ENCODE assay signal across 8 cellular contexts in genomic region chr12:53344487-53344823, GRCh38.
A peak's percentile ranks its signal among the peaks of the same experiment; 100 is the strongest.
DNase-seq lines count a peak whose midpoint lies in the region; ATAC-seq, FAIRE-seq and TF ChIP-seq lines count a peak whose summit lies in the region.

No MANE protein-coding gene starts in this region.

- H3K4me3 ChIP-seq in GM08714 (ENCODE audit: low read length), result peak overlapping the region; percentile 22; the same call in 1 of the 2 replicates
- H3K4me3 ChIP-seq in SU-DHL-6 (ENCODE audit: insufficient read depth, low read length, poor library complexity, severe bottlenecking), result no peak overlapping the region
- peak overlapping the region; percentile 65 for H3K4me3 ChIP-seq in fibroblast of pulmonary artery (replicated peaks; ENCODE audit: low read depth, low read length)
- H3K4me3 ChIP-seq in skeletal muscle cell (ENCODE audit: low read depth, low read length), result peak overlapping the region; percentile 68

- DNase-seq in fibroblast of pulmonary artery (ENCODE audit: low read depth), result no peak
- no peak for DNase-seq in skeletal muscle cell (ENCODE audit: low read depth)
- DNase-seq in D721Med (ENCODE audit: insufficient read length, low spot score), result no peak
- DNase-seq in NCI-H1092 (lab: John Stamatoyannopoulos, UW), result no peak
- no peak for DNase-seq in NCI-H446 treated with DMSO at 0.1 percent for 48 hours (lab: John Stamatoyannopoulos, UW)

- H3K9ac ChIP-seq in SU-DHL-6 (ENCODE audit: low read length), result no peak overlapping the region

- H3K27me3 ChIP-seq in SU-DHL-6 (ENCODE audit: low read length), result no peaks in the 10 kb centered on the region

- H3K36me3 ChIP-seq in SU-DHL-6 (ENCODE audit: low read length), result no peaks in the 10 kb centered on the region

- TF ChIP-seq CTCF in SU-DHL-6 (IDR thresholded peaks at IDR 0.05; ENCODE audit: insufficient read depth, low read length, poor library complexity, severe bottlenecking) (no peak), fibroblast of pulmonary artery (IDR thresholded peaks at IDR 0.05; ENCODE audit: low read length, missing control alignments) (no peak), D721Med (IDR thresholded peaks at IDR 0.05; ENCODE audit: insufficient read depth, missing control alignments) (no peak)

- no peak for FAIRE-seq in D721Med (lab: Jason Lieb, UNC)

- H2AFZ ChIP-seq in SU-DHL-6 (ENCODE audit: low read depth, low read length, severe bottlenecking), result no peak overlapping the region

- H3K9me2 ChIP-seq in SU-DHL-6 (replicated peaks; ENCODE audit: insufficient read depth, low read length), result no peaks in the 10 kb centered on the region

- H3K79me2 ChIP-seq in SU-DHL-6 (ENCODE audit: insufficient read depth, low read length), result no peaks in the 10 kb centered on the region

- H4K20me1 ChIP-seq in SU-DHL-6 (ENCODE audit: low read depth, low read length), result no peaks in the 10 kb centered on the region

- H3K9me3 ChIP-seq in SU-DHL-6 (ENCODE audit: insufficient read depth, low read length), result no peaks in the 10 kb centered on the region

- no peak for ATAC-seq in GM19452 (IDR thresholded peaks at IDR 0.05; ENCODE audit: unreplicated experiment)

- no peak overlapping the region for H3K27ac ChIP-seq in SU-DHL-6 (ENCODE audit: low read depth, low read length)

- peak overlapping the region; percentile 89 for H3K4me2 ChIP-seq in SU-DHL-6 (ENCODE audit: low read depth, low read length, poor library complexity, severe bottlenecking)

- 0 out of 2 replicates have a peak, but pooled peaks cover 6% of the 10 kb centered on the region for H3F3A ChIP-seq in SU-DHL-6 (ENCODE audit: insufficient read depth)
